ENCODE assay signal across 2 cellular contexts in genomic region chr12:108608616-108609015, GRCh38.
TF ChIP-seq lines count a peak whose summit lies in the region.

No MANE protein-coding gene starts in this region.

TF ChIP-seq in H1, 55 proteins besides CTCF, POLR2A, EP300 and RAD21:
- TF ChIP-seq USF2 (IDR thresholded peaks at IDR 0.05; ENCODE audit: low read length) (no peak), TAF1 (IDR thresholded peaks at IDR 0.05; ENCODE audit: low read depth, low read length) (no peak), JUN (IDR thresholded peaks at IDR 0.05; ENCODE audit: low read depth, low read length) (no peak), CHD2 (IDR thresholded peaks at IDR 0.05; ENCODE audit: low read length) (no peak), SUZ12 (IDR thresholded peaks at IDR 0.05; ENCODE audit: low read length) (no peak), BACH1 (IDR thresholded peaks at IDR 0.05; ENCODE audit: low read length) (no peak), RNF2 (IDR thresholded peaks at IDR 0.05; ENCODE audit: borderline replicate concordance, low read depth, low read length, missing control alignments, poor library complexity, severe bottlenecking) (no peak), TBP (IDR thresholded peaks at IDR 0.05; ENCODE audit: low read depth, low read length) (no peak), EZH2 (IDR thresholded peaks at IDR 0.05; ENCODE audit: low read depth, low read length, severe bottlenecking) (no peak)

TF ChIP-seq in SK-N-SH treated with all-trans-retinoic acid at 6 μM for 48 hours, 23 proteins besides CTCF, POLR2A, EP300 and RAD21:
- TF ChIP-seq TOX (CRISPR knock-in tag; IDR thresholded peaks at IDR 0.05; ENCODE audit: borderline replicate concordance), result no peak
- no peak for TF ChIP-seq PPARA (CRISPR knock-in tag; IDR thresholded peaks at IDR 0.05; ENCODE audit: borderline replicate concordance)
- no peak for TF ChIP-seq OSR1 (CRISPR knock-in tag; IDR thresholded peaks at IDR 0.05)
- no peak for TF ChIP-seq CSRNP3 (CRISPR knock-in tag; IDR thresholded peaks at IDR 0.05)
